ENCODE assay signal across 40 cellular contexts in genomic region chr20:7974785-7975435, GRCh38. TPM values are rescaled to one million over a fixed set of nuclear protein-coding genes. Genes with fewer than 3 reads are reported as not detected.
"Had no signal": no experiment of that assay in that cellular context is flagged by ENCODE, and none has a peak within 500 bp of the region (broad histone marks: within the 10 kb centered on the region; RNA-seq: fewer than 3 reads in every experiment).

No MANE protein-coding gene starts in this region.

- H3K27me3 ChIP-seq: adrenal gland, body of pancreas, esophagus squamous epithelium, heart left ventricle had no signal

- H3K36me3 ChIP-seq: esophagus squamous epithelium had no signal

- H3K9me3 Mint-ChIP-seq: activated CD4-positive, alpha-beta memory T cell treated with anti-CD3 and anti-CD28 coated beads, Interleukin-2, amount 10 ng/mL, durations not matched to agents 7 days and 5 days; activated CD4-positive, alpha-beta T cell treated with anti-CD3 and anti-CD28 coated beads, Interleukin-2, amount 10 ng/mL, durations not matched to agents 7 days and 5 days; activated naive CD4-positive, alpha-beta T cell treated with anti-CD3 and anti-CD28 coated beads for 36 hours; activated naive CD4-positive, alpha-beta T cell treated with anti-CD3 and anti-CD28 coated beads, Interleukin-2, amount 50 U/mL, for 24 hours; activated naive CD8-positive, alpha-beta T cell treated with anti-CD3 and anti-CD28 coated beads for 36 hours; activated naive CD8-positive, alpha-beta T cell treated with anti-CD3 and anti-CD28 coated beads, Interleukin-2, amount 50 U/mL, for 24 hours; activated T-cell treated with anti-CD3 and anti-CD28 coated beads, Interleukin-2, amount 50 U/mL, for 4 hours; activated T-helper 17 cell treated with anti-CD3 and anti-CD28 coated beads, Interleukin-2, amount 50 U/mL, for 72 hours; effector memory CD8-positive, alpha-beta T cell; T-helper 2 cell treated with Interferon-gamma antibody and Interleukin-4, amounts not matched to agents 5 μg/mL and 100 μg/mL, for 36 hours had no signal

- FAIRE-seq: colon, endometrium, endothelial cell of umbilical vein, frontal cortex had no signal

- H3K9me3 ChIP-seq: adrenal gland, body of pancreas, esophagus squamous epithelium, heart left ventricle had no signal

- H3K27ac ChIP-seq: adrenal gland, body of pancreas, epithelial cell of prostate, esophagus squamous epithelium, heart left ventricle had no signal

- DNase-seq: activated CD4-positive, alpha-beta memory T cell treated with anti-CD3 and anti-CD28 coated beads, Interleukin-2, amount 10 ng/mL, durations not matched to agents 7 days and 5 days; activated CD4-positive, alpha-beta T cell treated with anti-CD3 and anti-CD28 coated beads for 4 hours; activated CD4-positive, alpha-beta T cell treated with anti-CD3 and anti-CD28 coated beads, Interleukin-2, amount 10 ng/mL, durations not matched to agents 7 days and 5 days; activated CD4-positive, alpha-beta T cell treated with anti-CD3 and anti-CD28 coated beads, Interleukin-2, amount 50 U/mL, for 4 hours; activated CD4-positive, CD25-positive, alpha-beta regulatory T cell; activated CD4-positive, CD25-positive, alpha-beta regulatory T cell treated with anti-CD3 and anti-CD28 coated beads, Interleukin-2, amount 50 U/mL, for 72 hours; activated CD8-positive, alpha-beta memory T cell treated with anti-CD3 and anti-CD28 coated beads, Interleukin-2, amount 50 U/mL, for 48 hours; activated effector memory CD4-positive, alpha-beta T cell treated with Interleukin-2 at 50 U/mL for 16 hours; activated gamma-delta T cell treated with Interleukin-2 at 50 U/mL for 16 hours; activated naive CD4-positive, alpha-beta T cell treated with anti-CD3 and anti-CD28 coated beads for 36 hours; activated naive CD8-positive, alpha-beta T cell treated with anti-CD3 and anti-CD28 coated beads for 36 hours; activated naive CD8-positive, alpha-beta T cell treated with anti-CD3 and anti-CD28 coated beads, Interleukin-2, amount 50 U/mL, for 24 hours; activated T-cell treated with anti-CD3 and anti-CD28 coated beads for 4 hours; activated T-cell treated with anti-CD3 and anti-CD28 coated beads, Interleukin-2, amount 50 U/mL, for 4 hours; adrenal gland; amygdala; aorta; body of pancreas; caudate nucleus; cortex of kidney; dermis blood vessel endothelial cell; effector CD4-positive, alpha-beta T cell; effector memory CD8-positive, alpha-beta T cell; esophagus squamous epithelium; foreskin fibroblast; glutamatergic neuron; heart left ventricle; T-helper 1 cell; T-helper 17 cell; T1000 had no signal

- ATAC-seq: activated naive CD8-positive, alpha-beta T cell treated with anti-CD3 and anti-CD28 coated beads, Interleukin-2, amount 50 U/mL, for 24 hours; activated T-cell treated with anti-CD3 and anti-CD28 coated beads, Interleukin-2, amount 50 U/mL, for 4 hours; activated T-helper 17 cell treated with anti-CD3 and anti-CD28 coated beads, Interleukin-2, amount 50 U/mL, for 72 hours; body of pancreas; effector memory CD8-positive, alpha-beta T cell had no signal

- H3K4me1 Mint-ChIP-seq: activated naive CD4-positive, alpha-beta T cell treated with anti-CD3 and anti-CD28 coated beads, Interleukin-2, amount 50 U/mL, for 24 hours; activated naive CD8-positive, alpha-beta T cell treated with anti-CD3 and anti-CD28 coated beads for 36 hours; activated naive CD8-positive, alpha-beta T cell treated with anti-CD3 and anti-CD28 coated beads, Interleukin-2, amount 50 U/mL, for 24 hours; activated T-helper 17 cell treated with anti-CD3 and anti-CD28 coated beads, Interleukin-2, amount 50 U/mL, for 72 hours; T-helper 17 cell had no signal

- H3K4me3 Mint-ChIP-seq: activated CD4-positive, alpha-beta memory T cell treated with anti-CD3 and anti-CD28 coated beads, Interleukin-2, amount 10 ng/mL, durations not matched to agents 7 days and 5 days; activated CD4-positive, alpha-beta T cell treated with anti-CD3 and anti-CD28 coated beads, Interleukin-2, amount 10 ng/mL, durations not matched to agents 7 days and 5 days; activated naive CD4-positive, alpha-beta T cell treated with anti-CD3 and anti-CD28 coated beads for 36 hours; activated naive CD4-positive, alpha-beta T cell treated with anti-CD3 and anti-CD28 coated beads, Interleukin-2, amount 50 U/mL, for 24 hours; activated naive CD8-positive, alpha-beta T cell treated with anti-CD3 and anti-CD28 coated beads for 36 hours; activated naive CD8-positive, alpha-beta T cell treated with anti-CD3 and anti-CD28 coated beads, Interleukin-2, amount 50 U/mL, for 24 hours; activated T-cell treated with anti-CD3 and anti-CD28 coated beads, Interleukin-2, amount 50 U/mL, for 4 hours; activated T-helper 17 cell treated with anti-CD3 and anti-CD28 coated beads, Interleukin-2, amount 50 U/mL, for 72 hours; effector memory CD8-positive, alpha-beta T cell; T-helper 17 cell; T-helper 2 cell treated with Interferon-gamma antibody and Interleukin-4, amounts not matched to agents 5 μg/mL and 100 μg/mL, for 36 hours had no signal

- H3K4me3 ChIP-seq: adrenal gland, body of pancreas, esophagus squamous epithelium, heart left ventricle had no signal

- H3K27ac Mint-ChIP-seq: activated CD4-positive, alpha-beta memory T cell treated with anti-CD3 and anti-CD28 coated beads, Interleukin-2, amount 10 ng/mL, durations not matched to agents 7 days and 5 days; activated CD4-positive, alpha-beta T cell treated with anti-CD3 and anti-CD28 coated beads, Interleukin-2, amount 10 ng/mL, durations not matched to agents 7 days and 5 days; activated naive CD4-positive, alpha-beta T cell treated with anti-CD3 and anti-CD28 coated beads for 36 hours; activated naive CD4-positive, alpha-beta T cell treated with anti-CD3 and anti-CD28 coated beads, Interleukin-2, amount 50 U/mL, for 24 hours; activated naive CD8-positive, alpha-beta T cell treated with anti-CD3 and anti-CD28 coated beads for 36 hours; activated naive CD8-positive, alpha-beta T cell treated with anti-CD3 and anti-CD28 coated beads, Interleukin-2, amount 50 U/mL, for 24 hours; activated T-helper 17 cell treated with anti-CD3 and anti-CD28 coated beads, Interleukin-2, amount 50 U/mL, for 72 hours; T-helper 2 cell treated with Interferon-gamma antibody and Interleukin-4, amounts not matched to agents 5 μg/mL and 100 μg/mL, for 36 hours had no signal

- H3K4me1 ChIP-seq: adrenal gland, body of pancreas, heart left ventricle had no signal

- H3K27me3 Mint-ChIP-seq: activated naive CD4-positive, alpha-beta T cell treated with anti-CD3 and anti-CD28 coated beads, Interleukin-2, amount 50 U/mL, for 24 hours; activated naive CD8-positive, alpha-beta T cell treated with anti-CD3 and anti-CD28 coated beads for 36 hours; effector memory CD8-positive, alpha-beta T cell; T-helper 17 cell had no signal

RNA-seq across cellular contexts. Expression of gene HAO1, which starts 34.7 kb away (rescaled TPM):
- total RNA-seq: activated CD4-positive, alpha-beta memory T cell treated with anti-CD3 and anti-CD28 coated beads, Interleukin-2, amount 10 ng/mL, durations not matched to agents 7 days and 5 days; activated CD4-positive, alpha-beta T cell treated with anti-CD3 and anti-CD28 coated beads, Interleukin-2, amount 10 ng/mL, durations not matched to agents 7 days and 5 days; activated naive CD4-positive, alpha-beta T cell treated with anti-CD3 and anti-CD28 coated beads for 36 hours; activated naive CD8-positive, alpha-beta T cell treated with anti-CD3 and anti-CD28 coated beads for 36 hours; activated T-cell treated with anti-CD3 and anti-CD28 coated beads, Interleukin-2, amount 50 U/mL, for 4 hours; activated T-helper 17 cell treated with anti-CD3 and anti-CD28 coated beads, Interleukin-2, amount 50 U/mL, for 72 hours; adrenal gland; aorta; body of pancreas; chondrocyte; dermis blood vessel endothelial cell; endothelial cell of umbilical vein; T-helper 17 cell had no signal
- polyA plus RNA-seq: aorta, endothelial cell of umbilical vein, esophagus, heart left ventricle had no signal
